In the genomic region with DNA sequence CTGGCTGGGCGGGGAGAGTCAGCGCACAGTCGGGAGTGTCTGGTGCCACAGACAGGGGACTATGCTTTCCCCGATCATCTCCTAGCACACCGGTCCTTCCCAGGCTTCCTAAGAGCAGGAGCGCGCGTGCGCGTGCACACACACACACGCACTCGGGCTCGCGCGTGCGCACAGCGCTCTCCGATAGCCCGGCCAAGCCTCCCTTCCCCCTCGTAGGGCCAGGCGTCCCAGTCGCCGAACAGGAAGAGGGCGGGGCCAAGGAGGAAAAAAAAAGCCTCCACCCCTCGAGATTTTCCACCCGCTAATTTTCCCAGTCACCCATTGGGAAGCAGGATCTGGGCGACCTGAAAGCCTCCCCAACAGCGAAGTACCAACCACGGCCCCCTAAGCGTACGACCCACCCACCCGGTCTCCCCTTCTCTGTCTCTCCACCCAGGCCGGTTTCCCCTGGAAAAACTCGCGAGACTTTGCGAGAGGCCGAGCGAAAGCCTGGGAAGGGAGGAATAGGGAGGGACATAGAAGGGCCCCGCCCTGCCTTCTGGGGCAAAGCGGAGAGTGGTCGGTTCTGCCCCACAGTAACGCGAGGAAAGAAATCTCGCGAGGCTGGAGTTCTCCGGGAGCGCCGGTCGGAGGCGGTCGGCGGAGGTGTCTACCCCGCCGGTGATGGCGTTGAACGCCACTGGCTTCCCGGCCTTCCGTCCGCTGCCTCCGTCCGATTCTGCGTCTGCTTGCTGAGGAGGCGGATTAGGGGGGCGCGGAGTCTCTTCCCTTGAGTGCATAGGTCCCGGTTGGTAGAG, we compare ENCODE assay signal across 8 cellular contexts. TPM values are rescaled to one million over a fixed set of nuclear protein-coding genes. Genes with fewer than 3 reads are reported as not detected.
DNase-seq lines count a peak whose midpoint lies in the region; ATAC-seq and TF ChIP-seq lines count a peak whose summit lies in the region.

FGFR1OP2 (plus strand) TSS at position 608 of the 797 bp plus-strand sequence. CDS start 15,689 bp downstream, outside the sequence.
INTS13 (minus strand) TSS at position 119 of the 797 bp plus-strand sequence. CDS start 1,178 bp downstream, outside the sequence.

- DNase-seq in NCI-H1092 treated with DMSO at 0.1 percent for 48 hours (lab: John Stamatoyannopoulos, UW) (peak; percentile 98), SKM-1 (lab: John Stamatoyannopoulos, UW; ENCODE audit: unreplicated experiment) (peak; percentile 67), glomerular endothelial cell (ENCODE audit: extremely low read depth, low read depth, low spot score) (peak; percentile 97), omental fat pad (ENCODE audit: low spot score) (peak; percentile 99), testis (peak; percentile 99)
- peak; percentile 98 for DNase-seq in activated naive CD4-positive, alpha-beta T cell treated with anti-CD3 and anti-CD28 coated beads, Interleukin-2, amount 50 U/mL, for 72 hours (ENCODE audit: low spot score in 2 of 2)

- H3K9me3 Mint-ChIP-seq in activated naive CD4-positive, alpha-beta T cell treated with anti-CD3 and anti-CD28 coated beads, Interleukin-2, amount 50 U/mL, for 72 hours: no peaks in the 10 kb centered on the region

- no peaks in the 10 kb centered on the region for H3K9me3 ChIP-seq in testis

- H3K27me3 ChIP-seq in testis: no peaks in the 10 kb centered on the region

- H3K36me3 ChIP-seq in testis (ENCODE audit: low read depth, missing control alignments): no peaks in the 10 kb centered on the region

- peaks cover 31% of the 10 kb centered on the region for H3K4me1 ChIP-seq in testis

- intact Hi-C loops in testis (cut with DNase I; ENCODE audit: low total_unique reads): no loop called here

- peak within 1 kb of the TSS; percentile 95 for H3K4me3 ChIP-seq in GM08714 (ENCODE audit: low read length)
- peak within 1 kb of the TSS; percentile 85 to 99 for H3K4me3 ChIP-seq in testis

- 0 to 1% methylated on average over 37 to 66 of the region's 66 CpGs for WGBS in testis, 2 donors

- TF ChIP-seq CTCF in omental fat pad (IDR thresholded peaks at IDR 0.05) (no peak), testis (IDR thresholded peaks at IDR 0.05) (no peak)

- peak within 1 kb of the TSS; percentile 99 for H3K27ac ChIP-seq in testis

- ATAC-seq in HG02610 (IDR thresholded peaks at IDR 0.05; ENCODE audit: unreplicated experiment) (peak; percentile 88), omental fat pad (ENCODE audit: low FRiP score) (peak; percentile 97)
- ATAC-seq in activated naive CD4-positive, alpha-beta T cell treated with anti-CD3 and anti-CD28 coated beads, Interleukin-2, amount 50 U/mL, for 72 hours: peak; percentile 94 to 95

- peaks cover 16 to 31% of the 10 kb centered on the region in 2 donors for H3K36me3 Mint-ChIP-seq in activated naive CD4-positive, alpha-beta T cell treated with anti-CD3 and anti-CD28 coated beads, Interleukin-2, amount 50 U/mL, for 72 hours

- H3K27ac Mint-ChIP-seq in activated naive CD4-positive, alpha-beta T cell treated with anti-CD3 and anti-CD28 coated beads, Interleukin-2, amount 50 U/mL, for 72 hours: peak within 1 kb of the TSS; percentile 90 to 97

- TF ChIP-seq POLR2A in testis (IDR thresholded peaks at IDR 0.05): peak; percentile 92

RNA-seq across cellular contexts. Expression of gene FGFR1OP2, which starts in this region (rescaled TPM):
- 10 to 100 TPM; 52.4 to 52.7 TPM for total RNA-seq in activated naive CD4-positive, alpha-beta T cell treated with anti-CD3 and anti-CD28 coated beads, Interleukin-2, amount 50 U/mL, for 72 hours
- total RNA-seq in glomerular endothelial cell: 34.1 and 51.0 TPM in 2 replicates
- total RNA-seq in omental fat pad: 100 to 1,000 TPM in 1 of 4 donors, 10 to 100 TPM in 3; 63.8 to 114 (median 87.0) TPM
- total RNA-seq in testis: 100 to 1,000 TPM; 102 to 103 TPM
- polyA plus RNA-seq in testis (ENCODE audit: insufficient read depth, low read depth, low replicate concordance): 30.5 TPM

RNA-seq across cellular contexts. Expression of gene INTS13, which starts in this region (rescaled TPM):
- 10 to 100 TPM; 63.9 to 80.7 TPM for total RNA-seq in activated naive CD4-positive, alpha-beta T cell treated with anti-CD3 and anti-CD28 coated beads, Interleukin-2, amount 50 U/mL, for 72 hours
- total RNA-seq in glomerular endothelial cell: 49.4 and 50.5 TPM in 2 replicates
- 10 to 100 TPM; 12.1 to 27.3 (median 19.8) TPM for total RNA-seq in omental fat pad
- total RNA-seq in testis: 10 to 100 TPM; 18.2 to 25.2 TPM
- 20.1 TPM for polyA plus RNA-seq in testis (ENCODE audit: insufficient read depth, low read depth, low replicate concordance)

Comparison
In these comparisons a context has a peak if more than half of its experiments do, and no peak if none do; other contexts are left out.
1. Peak in every context shown above with its lines: DNase-seq, ATAC-seq, H3K4me3 ChIP-seq and H3K27ac ChIP-seq.